20 cellular contexts compared by ENCODE assay signal in the genomic region with DNA sequence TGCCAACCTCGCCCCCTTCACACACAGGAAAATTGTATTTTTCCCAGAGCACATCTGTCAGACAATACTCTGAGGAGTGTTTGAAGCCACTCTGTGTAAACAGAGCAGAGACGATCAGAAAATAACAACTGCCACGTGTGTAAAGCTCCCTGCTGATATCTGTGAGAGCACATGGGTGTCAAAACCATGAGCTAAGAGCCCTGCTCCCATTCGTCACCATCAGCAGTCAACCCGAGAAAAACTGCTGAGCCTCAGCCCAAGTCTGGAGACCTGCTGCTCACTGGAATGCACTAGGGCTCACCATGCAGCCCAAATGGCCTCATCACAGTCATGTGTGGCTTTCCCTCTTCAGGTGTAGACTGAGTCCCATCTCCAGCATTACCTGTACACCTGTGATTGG.
DNase-seq lines count a peak whose midpoint lies in the region; ATAC-seq lines count a peak whose summit lies in the region.
"Had no signal": no experiment of that assay in that cellular context is flagged by ENCODE, and none has a peak within 500 bp of the region (broad histone marks: within the 10 kb centered on the region; RNA-seq: fewer than 3 reads in every experiment).

No MANE protein-coding gene starts in this region.

- H3K4me3 ChIP-seq in right cardiac atrium (ENCODE audit: low read length) = no peak overlapping the region
- H3K4me3 ChIP-seq: GM23248, testis had no signal

- DNase-seq in NCI-H1092 (lab: John Stamatoyannopoulos, UW) (peak; percentile 11), NCI-H146 treated with DMSO at 0.1 percent for 48 hours (lab: John Stamatoyannopoulos, UW; ENCODE audit: unreplicated experiment) (peak; percentile 21), NCI-H510A (lab: John Stamatoyannopoulos, UW) (peak; percentile 18), right cardiac atrium (peak in 2 of 3 donors; percentile 49), GOT3 (lab: John Stamatoyannopoulos, UW) (no peak), D341Med (ENCODE audit: low spot score) (no peak)
- DNase-seq: activated CD4-positive, alpha-beta T cell treated with anti-CD3 and anti-CD28 coated beads, Interleukin-2, amount 50 U/mL, for 1 hour; activated CD8-positive, alpha-beta memory T cell treated with anti-CD3 and anti-CD28 coated beads, Interleukin-2, amount 50 U/mL, for 4 hours; CD4-positive, alpha-beta T cell; EL; foreskin fibroblast; GM23248; NCI-H2227 treated with DMSO at 0.1 percent for 48 hours; RPMI8226; stimulated activated CD4-positive, alpha-beta T cell treated with anti-CD3 and anti-CD28 coated beads, Interleukin-1b, Interleukin-23, amount 100 ng/mL, for 48 hours; testis; WERI-Rb-1 had no signal

- intact Hi-C loops in right cardiac atrium (cut with DNase I) = loop anchor here in 1 of 4 donors (10.0 kb wide), 1 partner anchor 153 kb away; no protein-coding TSS in a partner anchor

- no peaks in the 10 kb centered on the region for H3K9me3 ChIP-seq in right cardiac atrium (ENCODE audit: control insufficient read depth, low read length)
- H3K9me3 ChIP-seq: testis had no signal

- WGBS in right cardiac atrium = 18% methylated on average over 5 of the region's 5 CpGs

- H3K27ac ChIP-seq in right cardiac atrium (ENCODE audit: low read length) = no peak overlapping the region
- H3K27ac ChIP-seq: GM23248, KMS-11, testis, WERI-Rb-1 had no signal

- no peaks in the 10 kb centered on the region for H3K27me3 ChIP-seq in right cardiac atrium (ENCODE audit: control insufficient read depth, insufficient read depth)
- H3K27me3 ChIP-seq: testis had no signal

- no peaks in the 10 kb centered on the region for H3K4me1 ChIP-seq in right cardiac atrium (ENCODE audit: control insufficient read depth, insufficient read depth, low read length)
- H3K4me1 ChIP-seq: testis had no signal

- ATAC-seq in right cardiac atrium (peak; percentile 75 to 81), HG03139 (IDR thresholded peaks at IDR 0.05; ENCODE audit: unreplicated experiment) (no peak)
- ATAC-seq: stimulated activated memory B cell treated with anti-CD40 and anti-IgM and Interleukin-4, amounts not matched to agents 10 μg/mL and 1 μg/mL and 100 μg/mL, for 72 hours had no signal

Comparison
In these comparisons a context has a peak if more than half of its experiments do, and no peak if none do; other contexts are left out.
1. DNase-seq: peak in NCI-H1092 (single experiment), NCI-H146 treated with DMSO at 0.1 percent for 48 hours (single experiment), NCI-H510A (single experiment) and right cardiac atrium (2 of 3); none in GOT3 (single experiment) and D341Med (single experiment).